Comparison of ENCODE assay signal across 12 cellular contexts in the genomic region with DNA sequence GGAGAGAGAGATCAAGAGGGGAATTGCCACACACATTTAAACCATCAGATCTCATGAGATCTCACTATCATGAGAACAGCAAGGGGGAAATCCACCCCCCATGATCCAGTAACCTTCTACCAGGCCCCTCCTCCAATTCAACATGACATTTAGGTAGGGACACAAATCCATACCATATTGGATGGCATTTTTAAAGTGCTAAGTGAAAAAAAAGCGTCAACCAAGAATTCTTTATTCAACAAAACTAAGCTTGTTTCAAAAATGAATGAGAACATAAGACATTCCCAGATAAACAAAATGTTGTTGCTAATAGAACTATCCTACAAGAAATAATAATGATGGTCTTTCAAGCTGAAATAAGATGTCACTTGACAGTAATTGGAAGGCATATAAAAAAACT.
"Had no signal": no experiment of that assay in that cellular context is flagged by ENCODE, and none has a peak within 500 bp of the region (broad histone marks: within the 10 kb centered on the region; RNA-seq: fewer than 3 reads in every experiment).

No MANE protein-coding gene starts in this region.

- H3K4me1 Mint-ChIP-seq: IgD-negative memory B cell had no signal

- FAIRE-seq: H1, H54, HepG2 had no signal

- H3K4me3 Mint-ChIP-seq: H9, HFFc6, IgD-negative memory B cell had no signal

- H3K4me3 ChIP-seq: GM23248 had no signal

- H3K9ac ChIP-seq: GM23248, KMS-11 had no signal

- H3K4me2 ChIP-seq: KMS-11 had no signal

- H3K27ac Mint-ChIP-seq: H9, HFFc6, IgD-negative memory B cell had no signal

- H3K36me3 Mint-ChIP-seq: IgD-negative memory B cell had no signal

- ATAC-seq: HepG2 had no signal

- H2AFZ ChIP-seq: GM23248 had no signal

- H3K27me3 Mint-ChIP-seq: IgD-negative memory B cell had no signal

- H3K27ac ChIP-seq: GM23248, HL-60, KMS-11 had no signal

- DNase-seq: GM23248, H9, HCEC 1CT, HFFc6, Kasumi-1, KBM-7 had no signal
